20 cellular contexts compared by ENCODE assay signal in genomic region chr4:8760561-8760960, GRCh38.
DNase-seq lines count a peak whose midpoint lies in the region; ATAC-seq, FAIRE-seq and TF ChIP-seq lines count a peak whose summit lies in the region.
"Had no signal": no experiment of that assay in that cellular context is flagged by ENCODE, and none has a peak within 500 bp of the region (broad histone marks: within the 10 kb centered on the region; RNA-seq: fewer than 3 reads in every experiment).

No MANE protein-coding gene starts in this region.

- no peak overlapping the region for H2BK12ac ChIP-seq in trophoblast cell (ENCODE audit: low read length)

- no peak overlapping the region for H3K4me3 ChIP-seq in RWPE2 (ENCODE audit: severe bottlenecking)
- H3K4me3 ChIP-seq in kidney (ENCODE audit: low read length in 2 of 2), result no peak overlapping the region
- H3K4me3 ChIP-seq in trophoblast cell (ENCODE audit: low read depth, low read length), result no peak overlapping the region
- H3K4me3 ChIP-seq: HAP-1 had no signal

- H3K79me2 ChIP-seq in trophoblast cell (ENCODE audit: control insufficient read depth, insufficient read depth, low read length, poor library complexity), result no peaks in the 10 kb centered on the region

- FAIRE-seq in kidney (lab: Jason Lieb, UNC), result no peak

- H3K79me1 ChIP-seq in trophoblast cell (ENCODE audit: low read length), result no peaks in the 10 kb centered on the region

- H4K12ac ChIP-seq in trophoblast cell (ENCODE audit: low read depth, low read length), result no peak overlapping the region

- H3K27me3 ChIP-seq in RWPE2 (ENCODE audit: insufficient read depth, poor library complexity, severe bottlenecking) (peaks cover 8% of the 10 kb centered on the region), trophoblast cell (ENCODE audit: insufficient read depth, low read length) (no peaks in the 10 kb centered on the region)

- H3K36me3 ChIP-seq in RWPE2 (ENCODE audit: low read depth) (no peaks in the 10 kb centered on the region), kidney (ENCODE audit: control insufficient read depth in 1 of 2, insufficient read depth in 2 of 2, low read length in 2 of 2) (no peaks in the 10 kb centered on the region), trophoblast cell (ENCODE audit: control insufficient read depth in 1 of 2, insufficient read depth in 2 of 2, low read length in 2 of 2) (no peaks in the 10 kb centered on the region)
- H3K36me3 ChIP-seq: HAP-1 had no signal

- CTCF ChIA-PET in activated naive CD4-positive, alpha-beta T cell treated with anti-CD3 and anti-CD28 coated beads for 36 hours (lab: Charles Lee), result no interaction called here

- TF ChIP-seq CTCF in RWPE2 (IDR thresholded peaks at IDR 0.05; ENCODE audit: poor library complexity, severe bottlenecking) (no peak), kidney (IDR thresholded peaks at IDR 0.05; ENCODE audit: borderline replicate concordance, extremely low read depth, insufficient read depth) (no peak)

- no peak overlapping the region for H2BK120ac ChIP-seq in trophoblast cell (ENCODE audit: insufficient read depth, low read length, poor library complexity)

- no peak overlapping the region for H2AFZ ChIP-seq in trophoblast cell (ENCODE audit: insufficient read depth, low read length, poor library complexity)

- no peaks in the 10 kb centered on the region for H3K9me3 Mint-ChIP-seq in activated naive CD4-positive, alpha-beta T cell treated with anti-CD3 and anti-CD28 coated beads for 36 hours
- H3K9me3 Mint-ChIP-seq: CD4-positive, alpha-beta memory T cell; IgD-negative memory B cell had no signal

- no CpG with 5 or more reads among the region's 11 CpGs for WGBS in trophoblast cell (ENCODE audit: extremely low coverage, insufficient coverage, insufficient read length)

- H3K9me3 ChIP-seq in RWPE2 (ENCODE audit: severe bottlenecking), result no peaks in the 10 kb centered on the region
- H3K9me3 ChIP-seq in kidney (ENCODE audit: control insufficient read depth in 1 of 2, low read length in 2 of 2), result no peaks in the 10 kb centered on the region
- H3K9me3 ChIP-seq in trophoblast cell (ENCODE audit: insufficient read depth, low read depth, low read length), result peaks cover 2% of the 10 kb centered on the region
- H3K9me3 ChIP-seq: HAP-1 had no signal

- H3K23ac ChIP-seq in trophoblast cell (ENCODE audit: low read length), result no peak overlapping the region

- H3K27ac Mint-ChIP-seq in activated naive CD4-positive, alpha-beta T cell treated with anti-CD3 and anti-CD28 coated beads for 36 hours, result no peak overlapping the region
- H3K27ac Mint-ChIP-seq: CD4-positive, alpha-beta memory T cell; IgD-negative memory B cell had no signal

- H4K91ac ChIP-seq in trophoblast cell (ENCODE audit: low read depth, low read length), result no peak overlapping the region

- H3K18ac ChIP-seq in trophoblast cell (ENCODE audit: low read length), result no peak overlapping the region

- H3K4me2 ChIP-seq in trophoblast cell (ENCODE audit: low read length), result no peak overlapping the region

- H3K27me3 Mint-ChIP-seq in activated naive CD4-positive, alpha-beta T cell treated with anti-CD3 and anti-CD28 coated beads for 36 hours (ENCODE audit: low read depth), result no peaks in the 10 kb centered on the region
- H3K27me3 Mint-ChIP-seq: CD4-positive, alpha-beta memory T cell; IgD-negative memory B cell had no signal

- no peak overlapping the region for H3K4me3 Mint-ChIP-seq in activated naive CD4-positive, alpha-beta T cell treated with anti-CD3 and anti-CD28 coated beads for 36 hours
- H3K4me3 Mint-ChIP-seq: CD4-positive, alpha-beta memory T cell had no signal

- H4K8ac ChIP-seq in trophoblast cell (ENCODE audit: low read depth, low read length), result no peak overlapping the region

- ATAC-seq in RWPE2 (ENCODE audit: low read depth) (no peak), GM19455 (IDR thresholded peaks at IDR 0.05; ENCODE audit: unreplicated experiment) (no peak)

- DNase-seq in activated naive CD4-positive, alpha-beta T cell treated with anti-CD3 and anti-CD28 coated beads, Interleukin-2, amount 50 U/mL, for 16 hours, result peak; percentile 6
- DNase-seq in activated naive CD4-positive, alpha-beta T cell treated with anti-CD3 and anti-CD28 coated beads for 36 hours, result no peak
- DNase-seq in RWPE2 (ENCODE audit: low spot score) (peak; percentile 22), kidney (peak; percentile 54), posterior vena cava (ENCODE audit: low spot score) (peak; percentile 67), HuH-7.5 (ENCODE audit: low spot score) (no peak), trophoblast cell (no peak)
- DNase-seq: 8988T; Calu3; CD4-positive, alpha-beta memory T cell; DMS53; Kasumi-1; MM.1S; NCI-H1105; NCI-H1694 treated with DMSO at 0.1 percent for 48 hours; NCI-H2107; NCI-H2227 treated with DMSO at 0.1 percent for 48 hours had no signal

- H2AK5ac ChIP-seq in trophoblast cell (ENCODE audit: low read length), result no peak overlapping the region

- H3K14ac ChIP-seq in trophoblast cell (ENCODE audit: low read length), result no peak overlapping the region

- no peak overlapping the region for H3K27ac ChIP-seq in RWPE2 (ENCODE audit: poor library complexity, severe bottlenecking)
- no peak overlapping the region for H3K27ac ChIP-seq in kidney (ENCODE audit: low read depth in 2 of 2, low read length in 2 of 2)
- H3K27ac ChIP-seq in trophoblast cell (ENCODE audit: low read depth, low read length), result no peak overlapping the region

- H3K9ac ChIP-seq in kidney (ENCODE audit: low read length in 2 of 2) (no peak overlapping the region), trophoblast cell (ENCODE audit: low read length) (no peak overlapping the region)

- no peaks in the 10 kb centered on the region for H3K4me1 Mint-ChIP-seq in activated naive CD4-positive, alpha-beta T cell treated with anti-CD3 and anti-CD28 coated beads for 36 hours (ENCODE audit: low read depth)
- H3K4me1 Mint-ChIP-seq: CD4-positive, alpha-beta memory T cell; IgD-negative memory B cell had no signal

- H3K36me3 Mint-ChIP-seq in activated naive CD4-positive, alpha-beta T cell treated with anti-CD3 and anti-CD28 coated beads for 36 hours (ENCODE audit: low read depth), result no peaks in the 10 kb centered on the region
- H3K36me3 Mint-ChIP-seq: CD4-positive, alpha-beta memory T cell; IgD-negative memory B cell had no signal

- intact Hi-C loops in activated naive CD4-positive, alpha-beta T cell treated with anti-CD3 and anti-CD28 coated beads for 36 hours (cut with micrococcal nuclease), result no loop called here
- intact Hi-C loops in kidney (cut with DNase I), result no loop called here
- intact Hi-C loops in posterior vena cava (cut with DNase I), result no loop called here

- no peaks in the 10 kb centered on the region for H3K4me1 ChIP-seq in RWPE2 (ENCODE audit: insufficient read depth, poor library complexity, severe bottlenecking)
- no peaks in the 10 kb centered on the region for H3K4me1 ChIP-seq in kidney (ENCODE audit: control insufficient read depth in 1 of 2, insufficient read depth in 1 of 2, low read depth in 1 of 2, low read length in 2 of 2)
- no peaks in the 10 kb centered on the region for H3K4me1 ChIP-seq in trophoblast cell (ENCODE audit: control insufficient read depth in 1 of 2, insufficient read depth in 2 of 2, low read length in 2 of 2)
- H3K4me1 ChIP-seq: HAP-1 had no signal

- H2BK5ac ChIP-seq in trophoblast cell (ENCODE audit: low read depth, low read length, poor library complexity), result no peak overlapping the region

- H3K4ac ChIP-seq in trophoblast cell (ENCODE audit: low read depth, low read length), result no peak overlapping the region

Comparison
In these comparisons a context has a peak if more than half of its experiments do, and no peak if none do; other contexts are left out.
1. DNase-seq: peak in activated naive CD4-positive, alpha-beta T cell treated with anti-CD3 and anti-CD28 coated beads, Interleukin-2, amount 50 U/mL, for 16 hours (single experiment), RWPE2 (single experiment), kidney (single experiment) and posterior vena cava (single experiment); none in activated naive CD4-positive, alpha-beta T cell treated with anti-CD3 and anti-CD28 coated beads for 36 hours (single experiment), HuH-7.5 (single experiment) and trophoblast cell (0 of 2).